Comparison of ENCODE assay signal across 20 cellular contexts in genomic region chr13:43580280-43580679, GRCh38.
A peak's percentile ranks its signal among the peaks of the same experiment; 100 is the strongest.
DNase-seq lines count a peak whose midpoint lies in the region; ATAC-seq, FAIRE-seq and TF ChIP-seq lines count a peak whose summit lies in the region.
"Had no signal": no experiment of that assay in that cellular context is flagged by ENCODE, and none has a peak within 500 bp of the region (broad histone marks: within the 10 kb centered on the region; RNA-seq: fewer than 3 reads in every experiment).

No MANE protein-coding gene starts in this region.

- intact Hi-C loops in heart left ventricle (cut with DNase I) (no loop called here), left cardiac atrium (cut with DNase I) (no loop called here), left ventricle myocardium superior (cut with micrococcal nuclease) (no loop called here)

- H3K4me1 ChIP-seq in heart left ventricle (no peaks in the 10 kb centered on the region), astrocyte (ENCODE audit: insufficient read depth, low read length) (no peaks in the 10 kb centered on the region)

- H3K79me2 ChIP-seq in astrocyte (ENCODE audit: insufficient read depth, low read length): no peaks in the 10 kb centered on the region

- TF ChIP-seq CTCF in heart left ventricle (IDR thresholded peaks at IDR 0.05) (no peak), astrocyte (IDR thresholded peaks at IDR 0.05; ENCODE audit: insufficient read depth, low read depth, low read length) (no peak)

- H3K4me3 ChIP-seq in heart left ventricle (no peak overlapping the region), astrocyte (ENCODE audit: insufficient read depth, low read depth, low read length) (no peak overlapping the region)
- H3K4me3 ChIP-seq: BLaER1 treated with 17β-estradiol and CSF1 and Interleukin-3, amounts not matched to agents 10 nM and 100 nM; GM12878 had no signal

- H3K9ac ChIP-seq in astrocyte (ENCODE audit: low read length): no peak overlapping the region
- H3K9ac ChIP-seq: BLaER1 treated with 17β-estradiol and CSF1 and Interleukin-3, amounts not matched to agents 10 nM and 100 nM had no signal

- no peaks in the 10 kb centered on the region for H3K36me3 Mint-ChIP-seq in astrocyte (ENCODE audit: low read depth, unreplicated experiment)
- H3K36me3 Mint-ChIP-seq: CD8-positive, alpha-beta T cell had no signal

- peaks cover 3% of the 10 kb centered on the region for H3K27me3 Mint-ChIP-seq in astrocyte (ENCODE audit: low read depth, unreplicated experiment)

- DNase-seq in heart left ventricle (no peak), left cardiac atrium (no peak), astrocyte (ENCODE audit: low read depth) (no peak), left ventricle myocardium superior (no peak), dedifferentiated amniotic fluid mesenchymal stem cell (ENCODE audit: extremely low spot score) (no peak), activated gamma-delta T cell (lab: John Stamatoyannopoulos, UW) (no peak)
- DNase-seq: CD8-positive, alpha-beta T cell; DMS 273 treated with DMSO at 0.1 percent for 48 hours; DMS53; DND-41; EL; GOT3; H7; HFFc6 had no signal

- ATAC-seq in heart left ventricle (peak in 3 of 4 donors; percentile 46 to 74 (median 65)), left cardiac atrium (no peak), left ventricle myocardium superior (peak; percentile 78)
- ATAC-seq: CD8-positive, alpha-beta T cell; GM12878; HCT116 had no signal

- no peak overlapping the region for H3K27ac ChIP-seq in heart left ventricle
- no peak overlapping the region for H3K27ac ChIP-seq in astrocyte (ENCODE audit: low read depth, low read length)
- H3K27ac ChIP-seq in temporal lobe (ENCODE audit: low read depth, low read length): peak overlapping the region; percentile 88
- H3K27ac ChIP-seq: BLaER1 treated with 17β-estradiol and CSF1 and Interleukin-3, amounts not matched to agents 10 nM and 100 nM had no signal

- H3K36me3 ChIP-seq in heart left ventricle (no peaks in the 10 kb centered on the region), astrocyte (ENCODE audit: insufficient read depth, low read length) (no peaks in the 10 kb centered on the region)
- H3K36me3 ChIP-seq: BLaER1 treated with 17β-estradiol and CSF1 and Interleukin-3, amounts not matched to agents 10 nM and 100 nM had no signal

- H3K9me3 Mint-ChIP-seq in astrocyte (ENCODE audit: unreplicated experiment): no peaks in the 10 kb centered on the region
- H3K9me3 Mint-ChIP-seq: CD8-positive, alpha-beta T cell; HFFc6 had no signal

- WGBS in heart left ventricle, 4 donors: 47 to 71% (median 64%) methylated on average over 4 of the region's 4 CpGs

- no peak overlapping the region for H3K27ac Mint-ChIP-seq in astrocyte (ENCODE audit: unreplicated experiment)
- H3K27ac Mint-ChIP-seq: B cell; CD8-positive, alpha-beta T cell; HFFc6 had no signal

- H3K4me3 Mint-ChIP-seq in astrocyte (ENCODE audit: unreplicated experiment): no peak overlapping the region
- H3K4me3 Mint-ChIP-seq: B cell; CD8-positive, alpha-beta T cell; HFFc6 had no signal

- H4K20me1 ChIP-seq in astrocyte (ENCODE audit: insufficient read depth, low read length): no peaks in the 10 kb centered on the region
- H4K20me1 ChIP-seq: BLaER1 treated with 17β-estradiol and CSF1 and Interleukin-3, amounts not matched to agents 10 nM and 100 nM had no signal

- no peak for TF ChIP-seq POLR2A in heart left ventricle (IDR thresholded peaks at IDR 0.05)

- peaks cover 2% of the 10 kb centered on the region for H3K4me1 Mint-ChIP-seq in astrocyte (ENCODE audit: low read depth, unreplicated experiment)
- H3K4me1 Mint-ChIP-seq: B cell had no signal

- H3K4me2 ChIP-seq in astrocyte (ENCODE audit: low read length): no peak overlapping the region
- H3K4me2 ChIP-seq: BLaER1 treated with 17β-estradiol and CSF1 and Interleukin-3, amounts not matched to agents 10 nM and 100 nM had no signal

- H3K27me3 ChIP-seq in heart left ventricle: no peaks in the 10 kb centered on the region
- H3K27me3 ChIP-seq in astrocyte (ENCODE audit: insufficient read depth, low read length): no peaks in the 10 kb centered on the region

- H3K9me3 ChIP-seq in heart left ventricle (no peaks in the 10 kb centered on the region), astrocyte (ENCODE audit: insufficient read depth, low read depth, low read length) (no peaks in the 10 kb centered on the region)

- FAIRE-seq in astrocyte (lab: Jason Lieb, UNC): peak; percentile 39
- FAIRE-seq: GM12878, HTR-8/SVneo had no signal

- H2AFZ ChIP-seq in astrocyte (ENCODE audit: low read depth, low read length): no peak overlapping the region

Comparison
In these comparisons a context has a peak if more than half of its experiments do, and no peak if none do; other contexts are left out.
1. ATAC-seq: peak in heart left ventricle (3 of 4) and left ventricle myocardium superior (single experiment); none in left cardiac atrium (0 of 2).